Comparison of ENCODE assay signal across 8 cellular contexts in genomic region chr10:117496616-117497028, GRCh38. TPM values are rescaled to one million over a fixed set of nuclear protein-coding genes. Genes with fewer than 3 reads are reported as not detected.
A peak's percentile ranks its signal among the peaks of the same experiment; 100 is the strongest.
DNase-seq lines count a peak whose midpoint lies in the region; ATAC-seq, FAIRE-seq and TF ChIP-seq lines count a peak whose summit lies in the region.

No MANE protein-coding gene starts in this region.

- no peaks in the 10 kb centered on the region for H3K9me3 Mint-ChIP-seq in activated CD4-positive, alpha-beta memory T cell treated with anti-CD3 and anti-CD28 coated beads for 36 hours

- no peak overlapping the region for H3K27ac ChIP-seq in lung (ENCODE audit: low read depth in 1 of 2, low read length in 1 of 2)

- no peaks in the 10 kb centered on the region for H3K4me1 Mint-ChIP-seq in activated CD4-positive, alpha-beta memory T cell treated with anti-CD3 and anti-CD28 coated beads for 36 hours (ENCODE audit: low read depth)

- ATAC-seq in HG03457 (IDR thresholded peaks at IDR 0.05; ENCODE audit: unreplicated experiment) (peak; percentile 71), lung (ENCODE audit: insufficient read depth, low FRiP score) (peak; percentile 80)

- no peaks in the 10 kb centered on the region for H3K36me3 ChIP-seq in lung (ENCODE audit: control insufficient read depth in 2 of 2, insufficient read depth in 2 of 2, low read length in 2 of 2)

- H3K27me3 Mint-ChIP-seq in activated CD4-positive, alpha-beta memory T cell treated with anti-CD3 and anti-CD28 coated beads for 36 hours, result peaks cover 21% of the 10 kb centered on the region

- H3K9me3 ChIP-seq in lung (ENCODE audit: control insufficient read depth in 2 of 2, insufficient read depth in 1 of 2, low read length in 1 of 2), result no peaks in the 10 kb centered on the region

- TF ChIP-seq CTCF in lung (IDR thresholded peaks at IDR 0.05; ENCODE audit: control extremely low read depth, extremely low read depth), result peak; percentile 91

- H3K27me3 ChIP-seq in lung (ENCODE audit: control insufficient read depth, insufficient read depth), result no peaks in the 10 kb centered on the region

- no peak overlapping the region for H3K27ac Mint-ChIP-seq in activated CD4-positive, alpha-beta memory T cell treated with anti-CD3 and anti-CD28 coated beads for 36 hours

- intact Hi-C loops in activated CD4-positive, alpha-beta memory T cell treated with anti-CD3 and anti-CD28 coated beads for 36 hours (cut with micrococcal nuclease), result loop anchor here (1.0 to 5.0 kb wide), 3 partner anchors 745 to 963 kb away; no protein-coding TSS in a partner anchor

- H3K4me3 Mint-ChIP-seq in activated CD4-positive, alpha-beta memory T cell treated with anti-CD3 and anti-CD28 coated beads for 36 hours, result no peak overlapping the region

- H3K36me3 Mint-ChIP-seq in activated CD4-positive, alpha-beta memory T cell treated with anti-CD3 and anti-CD28 coated beads for 36 hours, result no peaks in the 10 kb centered on the region

- DNase-seq in Ammon's horn (ENCODE audit: low spot score), result peak; percentile 84
- peak; percentile 65 for DNase-seq in GM19239 (ENCODE audit: insufficient read length, low spot score)
- DNase-seq in NCI-H748 (lab: John Stamatoyannopoulos, UW; ENCODE audit: unreplicated experiment), result peak; percentile 69
- DNase-seq in activated CD4-positive, alpha-beta memory T cell treated with anti-CD3 and anti-CD28 coated beads for 36 hours, result peak; percentile 79
- DNase-seq in ecto neural progenitor cell (ENCODE audit: low spot score), result peak; percentile 90
- peak; percentile 80 for DNase-seq in lung (ENCODE audit: low spot score)
- DNase-seq in stimulated activated CD8-positive, alpha-beta memory T cell treated with anti-CD3 and anti-CD28 coated beads, Interleukin-12 subunit alpha, Interleukin-12 subunit beta, amount 100 ng/mL, for 1 hour (ENCODE audit: low read depth), result peak; percentile 48

- no peak overlapping the region for H3K4me3 ChIP-seq in lung

- CTCF ChIA-PET in activated CD4-positive, alpha-beta memory T cell treated with anti-CD3 and anti-CD28 coated beads for 36 hours (lab: Charles Lee), result interaction anchor here (0.6 to 5.0 kb wide), 28 partner anchors 9 to 1048 kb away, joined by 3 to 89 read pairs (median 4); no protein-coding TSS in a partner anchor

- 8 to 10% methylated on average over 17 of the region's 17 CpGs for WGBS in lung, 2 donors

- no peaks in the 10 kb centered on the region for H3K4me1 ChIP-seq in lung (ENCODE audit: control insufficient read depth in 2 of 2, insufficient read depth in 2 of 2, low read length in 2 of 2)

- peak; percentile 84 for FAIRE-seq in GM19239 (lab: Jason Lieb, UNC)

- POLR2A ChIA-PET in activated CD4-positive, alpha-beta memory T cell treated with anti-CD3 and anti-CD28 coated beads for 36 hours (lab: Charles Lee), result no interaction called here

RNA-seq across cellular contexts. Expression of gene EMX2, which starts 45.9 kb away (rescaled TPM):
- not detected for total RNA-seq in activated CD4-positive, alpha-beta memory T cell treated with anti-CD3 and anti-CD28 coated beads for 36 hours
- under 1 TPM in 1 of 2 donors, not detected in 1; 0.37 TPM for total RNA-seq in lung
- not detected for polyA plus RNA-seq in lung
